In genomic region chr20:35014537-35014936, GRCh38 we compare ENCODE assay signal across 1 cellular context.
TF ChIP-seq lines count a peak whose summit lies in the region.

No MANE protein-coding gene starts in this region.

TF ChIP-seq in WTC11, 78 proteins besides CTCF, POLR2A, EP300 and RAD21 (continued from another document):
- TF ChIP-seq JAZF1 (CRISPR knock-in tag; IDR thresholded peaks at IDR 0.05): no peak
- TF ChIP-seq MLX (CRISPR knock-in tag; IDR thresholded peaks at IDR 0.05): no peak
- TF ChIP-seq ZNF263 (CRISPR knock-in tag; IDR thresholded peaks at IDR 0.05; ENCODE audit: low read depth): no peak
- TF ChIP-seq TEAD4 (CRISPR knock-in tag; IDR thresholded peaks at IDR 0.05): no peak
- TF ChIP-seq TCF7 (CRISPR knock-in tag; IDR thresholded peaks at IDR 0.05; ENCODE audit: low read depth): no peak
- TF ChIP-seq KAT7 (CRISPR knock-in tag; IDR thresholded peaks at IDR 0.05; ENCODE audit: borderline replicate concordance): no peak
- TF ChIP-seq PREB (CRISPR knock-in tag; IDR thresholded peaks at IDR 0.05; ENCODE audit: borderline replicate concordance): no peak
- TF ChIP-seq USF2 (CRISPR knock-in tag; IDR thresholded peaks at IDR 0.05): no peak
- TF ChIP-seq NR3C1 (CRISPR knock-in tag; conservative IDR thresholded peaks at IDR 0.05; ENCODE audit: low read depth): no peak
